Comparison of ENCODE assay signal across 8 cellular contexts in the genomic region with DNA sequence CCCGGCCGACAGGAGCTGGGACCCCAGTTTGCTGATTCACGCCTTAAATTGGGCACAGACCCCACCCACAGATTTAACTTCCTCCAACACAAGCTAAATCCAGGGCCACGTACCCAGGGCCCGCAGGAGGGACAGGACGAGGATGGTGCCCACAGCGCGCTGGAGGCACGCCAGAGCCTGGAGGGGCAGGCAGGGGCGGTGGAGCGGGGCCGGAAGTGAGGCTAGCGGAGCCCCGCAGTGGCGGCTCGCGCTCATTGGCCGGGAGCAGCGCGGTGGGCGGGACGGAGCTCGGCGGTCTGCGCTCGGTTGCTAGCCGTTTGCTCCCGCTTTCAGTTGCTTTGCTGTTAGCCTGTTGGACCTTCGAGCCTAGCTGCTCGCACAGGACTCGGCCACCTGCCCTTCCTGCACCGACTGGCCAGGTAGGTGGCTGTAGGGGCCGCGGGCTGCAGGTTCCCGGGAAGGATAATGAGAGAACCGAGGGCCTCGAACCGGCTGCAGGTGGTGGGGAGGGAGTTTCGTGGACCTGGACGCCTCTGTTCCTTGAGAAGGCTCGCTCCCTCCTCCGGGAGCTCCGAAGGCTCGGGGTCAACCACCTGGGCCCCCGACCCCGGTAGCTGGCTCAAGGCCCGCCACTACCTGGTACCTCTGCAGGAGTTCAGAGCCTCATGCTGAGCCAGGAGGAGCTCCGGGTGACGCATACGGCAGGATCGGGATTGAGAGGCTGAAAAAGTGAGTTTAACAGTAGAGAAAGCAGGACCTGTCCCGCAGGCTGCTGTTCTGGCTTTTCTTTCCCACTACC. TPM values are rescaled to one million over a fixed set of nuclear protein-coding genes. Genes with fewer than 3 reads are reported as not detected.
DNase-seq lines count a peak whose midpoint lies in the region; ATAC-seq and TF ChIP-seq lines count a peak whose summit lies in the region.

A gene (plus strand): TSS at position 332 of the 799 bp plus-strand sequence. CDS start 8,212 bp downstream, outside the sequence.

- no peaks in the 10 kb centered on the region for H3K27me3 Mint-ChIP-seq in activated CD8-positive, alpha-beta T cell treated with anti-CD3 and anti-CD28 coated beads, Interleukin-2, amount 10 ng/mL, durations not matched to agents 7 days and 5 days (ENCODE audit: low read depth)

- H3K9me3 Mint-ChIP-seq in activated CD8-positive, alpha-beta T cell treated with anti-CD3 and anti-CD28 coated beads, Interleukin-2, amount 10 ng/mL, durations not matched to agents 7 days and 5 days (ENCODE audit: insufficient read depth) = no peaks in the 10 kb centered on the region

- ATAC-seq in GM19395 (IDR thresholded peaks at IDR 0.05; ENCODE audit: unreplicated experiment) (peak; percentile 80), lung (ENCODE audit: insufficient read depth, low FRiP score) (peak; percentile 98)
- peak; percentile 98 for ATAC-seq in activated CD8-positive, alpha-beta T cell treated with anti-CD3 and anti-CD28 coated beads, Interleukin-2, amount 10 ng/mL, durations not matched to agents 7 days and 5 days

- H3K4me3 ChIP-seq in lung = peak within 1 kb of the TSS; percentile 91

- 0% methylated on average over 51 to 52 of the region's 52 CpGs for WGBS in lung, 2 donors

- CTCF ChIA-PET in activated CD8-positive, alpha-beta T cell treated with anti-CD3 and anti-CD28 coated beads, Interleukin-2, amount 10 ng/mL, durations not matched to agents 7 days and 5 days (lab: Charles Lee) = interaction anchor here (0.6 to 4.4 kb wide), 18 partner anchors 8 to 140 kb away, joined by 3 to 50 read pairs (median 4); a partner anchor contains a TSS

- H3K27me3 ChIP-seq in lung (ENCODE audit: control insufficient read depth, insufficient read depth) = no peaks in the 10 kb centered on the region

- TF ChIP-seq CTCF in lung (IDR thresholded peaks at IDR 0.05; ENCODE audit: control extremely low read depth, extremely low read depth) = no peak

- H3K36me3 ChIP-seq in lung (ENCODE audit: control insufficient read depth in 2 of 2, insufficient read depth in 2 of 2, low read length in 2 of 2) = no peaks in the 10 kb centered on the region

- H3K27ac ChIP-seq in lung (ENCODE audit: low read depth in 1 of 2, low read length in 1 of 2) = peak within 1 kb of the TSS; percentile 86 to 94

- H3K4me3 Mint-ChIP-seq in activated CD8-positive, alpha-beta T cell treated with anti-CD3 and anti-CD28 coated beads, Interleukin-2, amount 10 ng/mL, durations not matched to agents 7 days and 5 days = peak within 1 kb of the TSS; percentile 98

- peaks cover 31% of the 10 kb centered on the region for H3K36me3 Mint-ChIP-seq in activated CD8-positive, alpha-beta T cell treated with anti-CD3 and anti-CD28 coated beads, Interleukin-2, amount 10 ng/mL, durations not matched to agents 7 days and 5 days (ENCODE audit: low read depth)

- peaks cover 0 to 5% of the 10 kb centered on the region in 2 donors for H3K4me1 ChIP-seq in lung (ENCODE audit: control insufficient read depth in 2 of 2, insufficient read depth in 2 of 2, low read length in 2 of 2)

- POLR2A ChIA-PET in activated CD8-positive, alpha-beta T cell treated with anti-CD3 and anti-CD28 coated beads, Interleukin-2, amount 10 ng/mL, durations not matched to agents 7 days and 5 days (lab: Charles Lee) = interaction anchor here (0.6 to 6.8 kb wide), 24 partner anchors 9 to 180 kb away, joined by 3 to 188 read pairs (median 4); a partner anchor contains a TSS

- H3K27ac Mint-ChIP-seq in activated CD8-positive, alpha-beta T cell treated with anti-CD3 and anti-CD28 coated beads, Interleukin-2, amount 10 ng/mL, durations not matched to agents 7 days and 5 days = peak within 1 kb of the TSS; percentile 99

- peaks cover 43% of the 10 kb centered on the region for H3K4me1 Mint-ChIP-seq in activated CD8-positive, alpha-beta T cell treated with anti-CD3 and anti-CD28 coated beads, Interleukin-2, amount 10 ng/mL, durations not matched to agents 7 days and 5 days (ENCODE audit: low read depth)

- DNase-seq in CD1c-positive myeloid dendritic cell (ENCODE audit: extremely low spot score) (peak; percentile 95), HK-2 (ENCODE audit: unreplicated experiment) (peak; percentile 93), NK-92 (lab: John Stamatoyannopoulos, UW; ENCODE audit: unreplicated experiment) (peak; percentile 37), ecto neural progenitor cell (ENCODE audit: low spot score) (peak; percentile 93), lung (ENCODE audit: low spot score) (peak; percentile 90)
- DNase-seq in activated CD8-positive, alpha-beta T cell treated with anti-CD3 and anti-CD28 coated beads, Interleukin-2, amount 10 ng/mL, durations not matched to agents 7 days and 5 days = peak; percentile 94
- peak; percentile 80 to 91 (median 82) for DNase-seq in stimulated activated CD4-positive, alpha-beta T cell treated with anti-CD3 and anti-CD28 coated beads, TNF-alpha, amount 100 ng/mL, for 24 hours (ENCODE audit: low read depth in 3 of 3)

- H3K9me3 ChIP-seq in lung (ENCODE audit: control insufficient read depth in 2 of 2, insufficient read depth in 1 of 2, low read length in 1 of 2) = no peaks in the 10 kb centered on the region

RNA-seq across cellular contexts. Expression of the gene that starts here (rescaled TPM):
- total RNA-seq in activated CD8-positive, alpha-beta T cell treated with anti-CD3 and anti-CD28 coated beads, Interleukin-2, amount 10 ng/mL, durations not matched to agents 7 days and 5 days = 10 to 100 TPM; 20.3 to 20.9 TPM
- 10 to 100 TPM in 1 of 2 donors, 1 to 10 TPM in 1; 9.9 to 10.6 TPM for total RNA-seq in lung
- 1 to 10 TPM; 2.5 to 4.2 TPM for polyA plus RNA-seq in lung

Comparison
In these comparisons a context has a peak if more than half of its experiments do, and no peak if none do; other contexts are left out.
1. Peak in every context shown above with its lines: DNase-seq, ATAC-seq, H3K4me3 ChIP-seq and H3K27ac ChIP-seq.
2. DNase-seq: peak in every context shown above with its lines; median percentile 95 in CD1c-positive myeloid dendritic cell; 94 in activated CD8-positive, alpha-beta T cell treated with anti-CD3 and anti-CD28 coated beads, Interleukin-2, amount 10 ng/mL, durations not matched to agents 7 days and 5 days; 93 in HK-2; 93 in ecto neural progenitor cell; 90 in lung; 82 in stimulated activated CD4-positive, alpha-beta T cell treated with anti-CD3 and anti-CD28 coated beads, TNF-alpha, amount 100 ng/mL, for 24 hours; 37 in NK-92.